ENCODE assay signal across 37 cellular contexts in the genomic region with DNA sequence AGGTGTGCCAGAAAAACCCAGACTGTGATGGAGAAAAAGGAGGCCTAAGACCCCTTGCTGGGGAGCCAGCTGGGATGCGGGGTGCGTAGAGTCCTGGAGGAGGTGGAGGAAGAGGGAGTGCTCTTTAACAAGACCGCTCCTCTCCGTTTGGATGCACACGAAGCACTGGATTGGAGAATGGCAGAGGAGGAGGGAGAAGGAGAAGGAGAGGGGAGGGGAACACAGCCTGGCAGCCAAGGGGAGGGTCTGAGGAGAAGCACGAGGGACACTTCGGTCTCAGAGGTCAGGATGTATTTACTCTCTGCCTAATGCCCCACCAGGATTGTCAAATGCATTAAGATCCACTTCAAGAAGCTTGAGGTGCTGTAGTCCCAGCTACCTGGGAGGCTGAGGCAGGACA. TPM values are rescaled to one million over a fixed set of nuclear protein-coding genes. Genes with fewer than 3 reads are reported as not detected.
"Had no signal": no experiment of that assay in that cellular context is flagged by ENCODE, and none has a peak within 500 bp of the region (broad histone marks: within the 10 kb centered on the region; RNA-seq: fewer than 3 reads in every experiment).

No MANE protein-coding gene starts in this region.

- H3K4me3 ChIP-seq: adrenal gland, ascending aorta, breast epithelium, cardiac muscle cell, colonic mucosa, esophagus squamous epithelium, gastroesophageal sphincter, heart right ventricle had no signal

- H3K4me3 Mint-ChIP-seq: activated B cell treated with CpG ODN at 0.5 μM for 24 hours; activated CD8-positive, alpha-beta T cell treated with anti-CD3 and anti-CD28 coated beads for 36 hours; activated naive CD4-positive, alpha-beta T cell treated with anti-CD3 and anti-CD28 coated beads for 36 hours; activated naive CD4-positive, alpha-beta T cell treated with anti-CD3 and anti-CD28 coated beads, Interleukin-2, amount 50 U/mL, for 24 hours; activated naive CD8-positive, alpha-beta T cell treated with anti-CD3 and anti-CD28 coated beads for 36 hours; activated naive CD8-positive, alpha-beta T cell treated with anti-CD3 and anti-CD28 coated beads, Interleukin-2, amount 50 U/mL, for 24 hours; activated T-helper 1 cell treated with anti-CD3 and anti-CD28 coated beads, Interleukin-12 subunit alpha, Interleukin-12 subunit beta, Interleukin-2, Interleukin-4 antibody, amounts not matched to agents 30 ng/mL and 10 ng/mL and 1 ng/mL, durations not matched to agents 14 hours and 24 hours and 36 hours; brain; T-helper 17 cell; T-helper 2 cell treated with Interferon-gamma antibody and Interleukin-4, amounts not matched to agents 5 μg/mL and 100 μg/mL, for 36 hours had no signal

- H3K27me3 ChIP-seq: adrenal gland, ascending aorta, breast epithelium, cardiac muscle cell, colonic mucosa had no signal

- H3K27ac Mint-ChIP-seq: activated B cell treated with CpG ODN at 0.5 μM for 24 hours; activated CD8-positive, alpha-beta T cell treated with anti-CD3 and anti-CD28 coated beads for 36 hours; activated naive CD4-positive, alpha-beta T cell treated with anti-CD3 and anti-CD28 coated beads for 36 hours; activated naive CD4-positive, alpha-beta T cell treated with anti-CD3 and anti-CD28 coated beads, Interleukin-2, amount 50 U/mL, for 24 hours; activated naive CD8-positive, alpha-beta T cell treated with anti-CD3 and anti-CD28 coated beads for 36 hours; activated naive CD8-positive, alpha-beta T cell treated with anti-CD3 and anti-CD28 coated beads, Interleukin-2, amount 50 U/mL, for 24 hours; activated T-helper 1 cell treated with anti-CD3 and anti-CD28 coated beads, Interleukin-12 subunit alpha, Interleukin-12 subunit beta, Interleukin-2, Interleukin-4 antibody, amounts not matched to agents 30 ng/mL and 10 ng/mL and 1 ng/mL, durations not matched to agents 14 hours and 24 hours and 36 hours; activated T-helper 2 cell treated with anti-CD3 and anti-CD28 coated beads, Interferon-gamma antibody, Interleukin-2, Interleukin-4, amounts not matched to agents 10 μg/mL and 5 μg/mL and 100 μg/mL, durations not matched to agents 14 hours and 24 hours and 36 hours; brain; T-helper 17 cell; T-helper 2 cell treated with Interferon-gamma antibody and Interleukin-4, amounts not matched to agents 5 μg/mL and 100 μg/mL, for 36 hours had no signal

- H3K4me1 ChIP-seq: adrenal gland, ascending aorta, breast epithelium, colonic mucosa, esophagus squamous epithelium, gastroesophageal sphincter, heart right ventricle had no signal

- H3K36me3 ChIP-seq: adrenal gland, ascending aorta, breast epithelium, cardiac muscle cell, colonic mucosa, esophagus squamous epithelium, gastroesophageal sphincter, heart right ventricle, WERI-Rb-1 had no signal

- H3K36me3 Mint-ChIP-seq: activated naive CD4-positive, alpha-beta T cell treated with anti-CD3 and anti-CD28 coated beads, Interleukin-2, amount 50 U/mL, for 24 hours; activated naive CD8-positive, alpha-beta T cell treated with anti-CD3 and anti-CD28 coated beads for 36 hours; brain had no signal

- H3K9me3 Mint-ChIP-seq: activated B cell treated with CpG ODN at 0.5 μM for 24 hours; activated CD8-positive, alpha-beta T cell treated with anti-CD3 and anti-CD28 coated beads for 36 hours; activated naive CD4-positive, alpha-beta T cell treated with anti-CD3 and anti-CD28 coated beads for 36 hours; activated naive CD4-positive, alpha-beta T cell treated with anti-CD3 and anti-CD28 coated beads, Interleukin-2, amount 50 U/mL, for 24 hours; activated naive CD8-positive, alpha-beta T cell treated with anti-CD3 and anti-CD28 coated beads for 36 hours; activated naive CD8-positive, alpha-beta T cell treated with anti-CD3 and anti-CD28 coated beads, Interleukin-2, amount 50 U/mL, for 24 hours; activated T-helper 1 cell treated with anti-CD3 and anti-CD28 coated beads, Interleukin-12 subunit alpha, Interleukin-12 subunit beta, Interleukin-2, Interleukin-4 antibody, amounts not matched to agents 30 ng/mL and 10 ng/mL and 1 ng/mL, durations not matched to agents 14 hours and 24 hours and 36 hours; activated T-helper 2 cell treated with anti-CD3 and anti-CD28 coated beads, Interferon-gamma antibody, Interleukin-2, Interleukin-4, amounts not matched to agents 10 μg/mL and 5 μg/mL and 100 μg/mL, durations not matched to agents 14 hours and 24 hours and 36 hours; brain; T-helper 2 cell treated with Interferon-gamma antibody and Interleukin-4, amounts not matched to agents 5 μg/mL and 100 μg/mL, for 36 hours had no signal

- H3K4me1 Mint-ChIP-seq: activated naive CD4-positive, alpha-beta T cell treated with anti-CD3 and anti-CD28 coated beads, Interleukin-2, amount 50 U/mL, for 24 hours; activated naive CD8-positive, alpha-beta T cell treated with anti-CD3 and anti-CD28 coated beads for 36 hours; activated naive CD8-positive, alpha-beta T cell treated with anti-CD3 and anti-CD28 coated beads, Interleukin-2, amount 50 U/mL, for 24 hours had no signal

- H3K27me3 Mint-ChIP-seq: activated CD8-positive, alpha-beta T cell treated with anti-CD3 and anti-CD28 coated beads for 36 hours; activated naive CD8-positive, alpha-beta T cell treated with anti-CD3 and anti-CD28 coated beads for 36 hours; activated naive CD8-positive, alpha-beta T cell treated with anti-CD3 and anti-CD28 coated beads, Interleukin-2, amount 50 U/mL, for 24 hours; brain had no signal

- DNase-seq: activated B cell treated with CpG ODN at 0.5 μM for 24 hours; activated CD4-positive, alpha-beta T cell treated with anti-CD3 and anti-CD28 coated beads for 48 hours; activated CD4-positive, alpha-beta T cell treated with anti-CD3 and anti-CD28 coated beads, Interleukin-2, amount 50 U/mL, for 1 hour; activated CD4-positive, alpha-beta T cell treated with anti-CD3 and anti-CD28 coated beads, Interleukin-2, amount 50 U/mL, for 48 hours; activated CD8-positive, alpha-beta memory T cell treated with anti-CD3 and anti-CD28 coated beads for 24 hours; activated CD8-positive, alpha-beta T cell treated with anti-CD3 and anti-CD28 coated beads for 36 hours; activated effector memory CD4-positive, alpha-beta T cell treated with anti-CD3 and anti-CD28 coated beads, Interleukin-2, amount 50 U/mL, for 16 hours; activated naive CD4-positive, alpha-beta T cell treated with anti-CD3 and anti-CD28 coated beads for 36 hours; activated naive CD8-positive, alpha-beta T cell treated with anti-CD3 and anti-CD28 coated beads for 36 hours; activated naive CD8-positive, alpha-beta T cell treated with anti-CD3 and anti-CD28 coated beads, Interleukin-2, amount 50 U/mL, for 24 hours; activated T-cell treated with anti-CD3 and anti-CD28 coated beads, Interleukin-2, amount 50 U/mL, for 48 hours; adrenal gland; central memory CD4-positive, alpha-beta T cell; cerebellar nuclear complex; colonic mucosa; effector CD8-positive, alpha-beta T cell; erythroblast; esophagus squamous epithelium; foreskin melanocyte; heart right ventricle; T-helper 1 cell; T-helper 17 cell; T1000; WERI-Rb-1 had no signal

- H3K27ac ChIP-seq: adrenal gland, ascending aorta, breast epithelium, cardiac muscle cell, colonic mucosa, esophagus squamous epithelium, gastroesophageal sphincter, heart right ventricle, WERI-Rb-1 had no signal

- H3K9me3 ChIP-seq: adrenal gland, ascending aorta, breast epithelium, colonic mucosa, esophagus squamous epithelium, gastroesophageal sphincter, heart right ventricle had no signal

RNA-seq across cellular contexts. Expression of a gene that starts 42.0 kb away (rescaled TPM):
- total RNA-seq: activated B cell treated with CpG ODN at 0.5 μM for 24 hours; activated CD8-positive, alpha-beta T cell treated with anti-CD3 and anti-CD28 coated beads for 36 hours; activated naive CD4-positive, alpha-beta T cell treated with anti-CD3 and anti-CD28 coated beads for 36 hours; activated naive CD8-positive, alpha-beta T cell treated with anti-CD3 and anti-CD28 coated beads for 36 hours; activated T-helper 1 cell treated with anti-CD3 and anti-CD28 coated beads, Interleukin-12 subunit alpha, Interleukin-12 subunit beta, Interleukin-2, Interleukin-4 antibody, amounts not matched to agents 30 ng/mL and 10 ng/mL and 1 ng/mL, durations not matched to agents 14 hours and 24 hours and 36 hours; activated T-helper 2 cell treated with anti-CD3 and anti-CD28 coated beads, Interferon-gamma antibody, Interleukin-2, Interleukin-4, amounts not matched to agents 10 μg/mL and 5 μg/mL and 100 μg/mL, durations not matched to agents 14 hours and 24 hours and 36 hours; adrenal gland; ascending aorta; breast epithelium; cardiac muscle cell; colonic mucosa; dermis microvascular lymphatic vessel endothelial cell; esophagus squamous epithelium; fibroblast of lung; fibroblast of villous mesenchyme; gastroesophageal sphincter; glomerular endothelial cell; heart right ventricle; T-helper 17 cell had no signal
- polyA plus RNA-seq: adrenal gland, cardiac muscle cell, fibroblast of lung, heart right ventricle had no signal
